In the genomic region with DNA sequence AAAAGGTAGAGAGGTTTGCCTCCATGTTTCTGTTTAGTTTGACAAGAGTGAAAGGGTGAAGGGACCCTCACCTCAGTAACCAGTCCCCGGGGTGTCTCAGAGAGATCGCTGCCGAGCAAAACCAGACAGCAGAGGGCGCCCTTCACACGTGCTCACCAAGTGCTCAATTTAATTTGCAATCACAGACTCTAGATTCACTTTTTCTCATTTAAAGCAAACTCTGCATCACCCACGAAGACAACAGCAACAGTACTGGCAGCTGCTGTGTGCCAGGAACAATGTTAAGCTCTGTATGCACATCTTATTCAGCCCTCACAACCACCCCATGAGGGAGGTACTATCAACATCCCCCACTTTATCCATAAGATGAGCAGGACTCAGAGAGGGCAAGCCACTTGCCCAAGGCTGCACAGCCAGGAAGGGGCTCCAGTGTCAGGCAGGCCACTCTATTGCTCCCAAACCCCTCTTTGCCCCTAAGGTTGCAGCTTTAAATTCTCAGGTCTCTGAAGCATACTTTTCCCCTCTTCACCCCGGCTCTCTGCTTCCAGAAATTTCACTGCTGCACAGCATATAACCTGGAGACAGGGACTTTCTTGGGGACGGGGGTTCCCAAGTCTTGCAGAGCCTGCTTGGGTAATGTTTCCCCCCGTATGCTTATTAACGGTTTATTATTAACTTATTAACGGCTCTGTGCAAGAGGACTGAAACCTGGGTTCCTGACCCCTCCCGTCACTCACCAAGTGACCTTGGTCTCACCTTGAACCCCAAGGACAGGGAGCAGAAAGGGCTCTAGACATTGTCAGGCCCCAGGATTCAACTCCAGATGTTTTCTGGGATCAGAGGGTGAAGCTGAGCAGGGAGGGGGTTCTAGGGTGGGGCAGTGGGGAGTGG, we compare ENCODE assay signal across 8 cellular contexts.
DNase-seq lines count a peak whose midpoint lies in the region; ATAC-seq lines count a peak whose summit lies in the region.

No MANE protein-coding gene starts in this region.

- ATAC-seq in GM21526 (IDR thresholded peaks at IDR 0.05; ENCODE audit: low FRiP score, unreplicated experiment) = no peak

- DNase-seq in AML-193 (lab: John Stamatoyannopoulos, UW) = peak; percentile 52 to 57
- DNase-seq in GOT3 (lab: John Stamatoyannopoulos, UW) = peak; percentile 14
- DNase-seq in NCI-H69 (lab: John Stamatoyannopoulos, UW) = peak; percentile 42
- peak; percentile 75 to 82 for DNase-seq in activated CD4-positive, alpha-beta T cell treated with anti-CD3 and anti-CD28 coated beads, Interleukin-2, amount 50 U/mL, for 4 hours
- peak; percentile 76 for DNase-seq in ecto neural progenitor cell (ENCODE audit: low spot score)
- peak; percentile 77 for DNase-seq in medulla oblongata (ENCODE audit: extremely low spot score)
- peak; percentile 64 for DNase-seq in stimulated activated CD8-positive, alpha-beta memory T cell treated with anti-CD3 and anti-CD28 coated beads, Interleukin-15, amount 100 ng/mL, for 24 hours (ENCODE audit: low read depth)

Comparison
In these comparisons a context has a peak if more than half of its experiments do, and no peak if none do; other contexts are left out.
1. DNase-seq: peak in every context shown above with its lines; median percentile 78 in activated CD4-positive, alpha-beta T cell treated with anti-CD3 and anti-CD28 coated beads, Interleukin-2, amount 50 U/mL, for 4 hours; 77 in medulla oblongata; 76 in ecto neural progenitor cell; 64 in stimulated activated CD8-positive, alpha-beta memory T cell treated with anti-CD3 and anti-CD28 coated beads, Interleukin-15, amount 100 ng/mL, for 24 hours; 54 in AML-193; 42 in NCI-H69; 14 in GOT3.